Comparison of ENCODE assay signal across 9 cellular contexts in the genomic region with DNA sequence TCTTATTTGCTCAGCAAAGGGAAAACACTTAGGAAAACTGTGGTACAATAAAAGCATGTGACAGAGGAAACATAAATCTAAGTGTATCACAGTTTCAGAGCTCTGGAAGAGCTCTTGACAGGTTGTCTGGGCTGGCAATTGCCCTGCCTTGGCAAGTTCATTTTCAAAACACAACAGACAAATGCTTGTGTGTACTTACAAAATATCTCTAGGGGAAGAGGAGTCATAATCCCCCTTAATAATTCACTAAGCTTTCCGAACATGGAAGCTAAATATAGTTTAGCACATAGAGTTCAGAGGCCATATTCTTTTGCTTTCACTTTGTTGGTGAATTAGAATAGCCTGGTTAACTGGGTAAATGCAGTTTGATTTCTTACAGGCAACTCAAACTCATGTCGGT.
DNase-seq lines count a peak whose midpoint lies in the region; ATAC-seq and TF ChIP-seq lines count a peak whose summit lies in the region.
"Had no signal": no experiment of that assay in that cellular context is flagged by ENCODE, and none has a peak within 500 bp of the region (broad histone marks: within the 10 kb centered on the region; RNA-seq: fewer than 3 reads in every experiment).

No MANE protein-coding gene starts in this region.

- no peaks in the 10 kb centered on the region for H3K27me3 Mint-ChIP-seq in T-helper 2 cell treated with Interferon-gamma antibody and Interleukin-4, amounts not matched to agents 5 μg/mL and 100 μg/mL, for 36 hours (ENCODE audit: low read depth)

- TF ChIP-seq CTCF in AG10803 (conservative IDR thresholded peaks at IDR 0.05; ENCODE audit: low read length) (no peak), left lung (IDR thresholded peaks at IDR 0.05) (no peak)

- H3K4me3 Mint-ChIP-seq in T-helper 2 cell treated with Interferon-gamma antibody and Interleukin-4, amounts not matched to agents 5 μg/mL and 100 μg/mL, for 36 hours, result peak overlapping the region; percentile 47

- no peaks in the 10 kb centered on the region for H3K9me3 Mint-ChIP-seq in T-helper 2 cell treated with Interferon-gamma antibody and Interleukin-4, amounts not matched to agents 5 μg/mL and 100 μg/mL, for 36 hours

- H3K4me3 ChIP-seq in AG10803 (ENCODE audit: low read length) (peak overlapping the region; percentile 26), left lung (peak overlapping the region in 1 of 2 donors; percentile 8)

- no peaks in the 10 kb centered on the region for H3K27me3 ChIP-seq in left lung

- no peaks in the 10 kb centered on the region for H3K9me3 ChIP-seq in left lung

- ATAC-seq in GM21447 (IDR thresholded peaks at IDR 0.05; ENCODE audit: unreplicated experiment) (peak; percentile 75), left lung (peak; percentile 68), HG02884 (IDR thresholded peaks at IDR 0.05; ENCODE audit: unreplicated experiment) (no peak)

- peaks cover 10% of the 10 kb centered on the region for H3K4me1 Mint-ChIP-seq in T-helper 2 cell treated with Interferon-gamma antibody and Interleukin-4, amounts not matched to agents 5 μg/mL and 100 μg/mL, for 36 hours (ENCODE audit: low read depth)

- H3K27ac Mint-ChIP-seq in T-helper 2 cell treated with Interferon-gamma antibody and Interleukin-4, amounts not matched to agents 5 μg/mL and 100 μg/mL, for 36 hours, result peak overlapping the region; percentile 46

- peak; percentile 3 for DNase-seq in AG10803 (ENCODE audit: low read depth)
- DNase-seq in T-helper 2 cell treated with Interferon-gamma antibody and Interleukin-4, amounts not matched to agents 5 μg/mL and 100 μg/mL, for 36 hours (ENCODE audit: low spot score), result no peak
- DNase-seq in left lung, result no peak
- no peak for DNase-seq in 8988T
- DNase-seq in middle frontal gyrus (ENCODE audit: extremely low spot score, low spot score), result no peak
- no peak for DNase-seq in C1 segment of cervical spinal cord (lab: John Stamatoyannopoulos, UW)

- H3K36me3 Mint-ChIP-seq in T-helper 2 cell treated with Interferon-gamma antibody and Interleukin-4, amounts not matched to agents 5 μg/mL and 100 μg/mL, for 36 hours (ENCODE audit: low read depth), result no peaks in the 10 kb centered on the region

- H3K4me1 ChIP-seq in left lung, result no peaks in the 10 kb centered on the region

- H3K27ac ChIP-seq in left lung, result peak overlapping the region in 1 of 2 donors; percentile 15
- H3K27ac ChIP-seq: VCaP had no signal

- intact Hi-C loops in left lung (cut with DNase I), result no loop called here

- H3K36me3 ChIP-seq in left lung, result no peaks in the 10 kb centered on the region
